Comparison of ENCODE assay signal across 1 cellular context in the genomic region with DNA sequence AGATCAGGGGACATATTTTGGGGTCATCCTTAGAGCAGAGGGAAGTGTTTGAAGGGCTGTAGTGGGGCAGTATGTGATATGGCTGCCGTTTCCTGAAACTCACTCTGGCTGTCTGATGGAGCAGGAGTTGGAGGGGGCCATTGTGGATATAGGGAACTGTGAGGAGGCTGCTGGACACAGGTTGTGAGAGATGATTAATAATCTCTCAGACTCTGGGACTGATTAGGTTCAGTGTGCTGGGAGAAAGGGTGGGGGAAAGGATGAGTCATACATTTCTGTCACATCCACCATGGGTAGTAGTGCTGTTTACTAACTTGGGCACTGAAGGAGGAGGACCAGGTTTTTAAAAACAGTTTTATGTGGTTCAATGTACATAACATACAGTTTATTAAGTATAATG.
A peak's percentile ranks its signal among the peaks of the same experiment; 100 is the strongest.
TF ChIP-seq lines count a peak whose summit lies in the region.

No MANE protein-coding gene starts in this region.

TF ChIP-seq in HEK293, 187 proteins besides CTCF, POLR2A, EP300 and RAD21 (continued from another document):
- TF ChIP-seq, protein P1, sequence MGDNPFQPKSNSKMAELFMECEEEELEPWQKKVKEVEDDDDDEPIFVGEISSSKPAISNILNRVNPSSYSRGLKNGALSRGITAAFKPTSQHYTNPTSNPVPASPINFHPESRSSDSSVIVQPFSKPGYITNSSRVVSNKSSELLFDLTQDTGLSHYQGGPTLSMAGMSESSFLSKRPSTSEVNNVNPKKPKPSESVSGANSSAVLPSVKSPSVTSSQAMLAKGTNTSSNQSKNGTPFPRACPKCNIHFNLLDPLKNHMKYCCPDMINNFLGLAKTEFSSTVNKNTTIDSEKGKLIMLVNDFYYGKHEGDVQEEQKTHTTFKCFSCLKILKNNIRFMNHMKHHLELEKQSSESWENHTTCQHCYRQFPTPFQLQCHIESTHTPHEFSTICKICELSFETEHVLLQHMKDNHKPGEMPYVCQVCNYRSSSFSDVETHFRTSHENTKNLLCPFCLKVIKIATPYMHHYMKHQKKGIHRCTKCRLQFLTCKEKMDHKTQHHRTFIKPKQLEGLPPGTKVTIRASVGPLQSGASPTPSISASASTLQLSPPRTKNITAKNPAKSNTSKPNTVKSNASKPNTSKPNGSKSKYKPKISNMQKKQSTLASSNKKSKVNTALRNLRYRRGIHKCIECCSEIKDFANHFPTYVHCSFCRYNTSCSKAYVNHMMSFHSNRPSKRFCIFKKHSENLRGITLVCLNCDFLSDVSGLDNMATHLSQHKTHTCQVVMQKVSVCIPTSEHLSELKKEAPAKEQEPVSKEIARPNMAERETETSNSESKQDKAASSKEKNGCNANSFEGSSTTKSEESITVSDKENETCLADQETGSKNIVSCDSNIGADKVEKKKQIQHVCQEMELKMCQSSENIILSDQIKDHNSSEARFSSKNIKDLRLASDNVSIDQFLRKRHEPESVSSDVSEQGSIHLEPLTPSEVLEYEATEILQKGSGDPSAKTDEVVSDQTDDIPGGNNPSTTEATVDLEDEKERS (tag by site-specific recombination; IDR thresholded peaks at IDR 0.05), result no peak
- TF ChIP-seq ZNF600 (tag by site-specific recombination; IDR thresholded peaks at IDR 0.05), result 0 out of 2 replicates have a peak, but pooled peaks have one; percentile 30
- TF ChIP-seq ZNF174 (tag by site-specific recombination; IDR thresholded peaks at IDR 0.05), result no peak
